ENCODE assay signal across 8 cellular contexts in the genomic region with DNA sequence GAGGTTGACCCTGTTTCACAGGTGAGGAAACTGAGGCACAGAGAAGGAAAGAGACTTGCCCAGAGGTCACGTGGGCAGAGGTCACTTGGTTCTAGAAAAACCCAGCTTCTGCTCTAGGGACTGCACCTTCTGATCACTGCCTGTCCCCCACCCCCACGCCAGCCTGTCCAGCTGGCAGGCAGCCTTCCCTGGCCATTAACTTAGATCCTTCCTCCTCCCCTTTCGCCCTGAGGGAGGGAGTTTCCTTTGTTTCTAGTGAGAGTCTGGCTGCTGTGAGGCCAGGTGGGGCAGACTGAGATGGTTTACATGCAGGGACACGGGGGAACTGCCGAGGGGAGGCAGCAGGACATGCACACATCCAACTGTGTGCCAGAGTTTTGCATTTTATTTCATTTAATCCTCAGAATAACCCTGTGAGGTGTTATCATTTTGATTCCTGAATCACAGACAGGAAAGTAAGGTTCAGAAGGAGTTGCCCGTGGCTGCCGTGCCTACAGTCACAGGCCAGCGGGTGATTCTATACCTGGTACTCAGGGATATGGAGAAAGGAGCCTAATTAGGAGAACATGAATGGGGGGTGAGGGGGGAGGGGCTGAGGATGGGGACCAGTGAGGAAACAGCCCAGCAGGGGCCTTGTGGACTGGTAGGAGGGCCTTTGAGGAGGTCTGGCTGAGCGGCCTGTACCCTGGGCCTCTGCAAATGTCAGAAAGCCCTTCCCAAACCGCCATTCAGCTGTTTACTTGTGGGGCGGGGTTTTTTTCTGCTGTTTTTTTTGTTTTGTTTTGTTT. TPM values are rescaled to one million over a fixed set of nuclear protein-coding genes. Genes with fewer than 3 reads are reported as not detected.
A peak's percentile ranks its signal among the peaks of the same experiment; 100 is the strongest.
DNase-seq lines count a peak whose midpoint lies in the region; ATAC-seq, FAIRE-seq and TF ChIP-seq lines count a peak whose summit lies in the region.

No MANE protein-coding gene starts in this region.

- intact Hi-C loops in gastrocnemius medialis (cut with DNase I; ENCODE audit: low total_unique reads) = no loop called here
- intact Hi-C loops in lower lobe of right lung (cut with DNase I) = no loop called here

- no peak overlapping the region for H2BK15ac ChIP-seq in mesendoderm (replicated peaks; ENCODE audit: low read depth)

- in situ Hi-C loops in gastrocnemius medialis (cut with MboI; ENCODE audit: low sequenced_read_pairs in 4 of 4) = no loop called here

- H3K18ac ChIP-seq in mesendoderm (ENCODE audit: low read length) = peak overlapping the region; percentile 45

- no peak overlapping the region for H3K4me3 Mint-ChIP-seq in osteocyte (ENCODE audit: unreplicated experiment)

- TF ChIP-seq CTCF in bronchial epithelial cell (IDR thresholded peaks at IDR 0.05; ENCODE audit: insufficient read depth, low read length, severe bottlenecking) = no peak
- TF ChIP-seq CTCF in gastrocnemius medialis (IDR thresholded peaks at IDR 0.05 in 4 of 5, conservative IDR thresholded peaks at IDR 0.05 in 1 of 5) = no peak
- no peak for TF ChIP-seq CTCF in osteocyte (IDR thresholded peaks at IDR 0.05)
- no peak for TF ChIP-seq CTCF in lower lobe of right lung (IDR thresholded peaks at IDR 0.05)

- peak overlapping the region; percentile 73 for H3K27ac ChIP-seq in mesendoderm (ENCODE audit: low read depth, low read length)
- H3K27ac ChIP-seq in gastrocnemius medialis = no peak overlapping the region
- no peak overlapping the region for H3K27ac ChIP-seq in lower lobe of right lung

- H3K23ac ChIP-seq in mesendoderm (ENCODE audit: low read length) = no peak overlapping the region

- ATAC-seq in gastrocnemius medialis (no peak), GM19324 (IDR thresholded peaks at IDR 0.05; ENCODE audit: low FRiP score, unreplicated experiment) (no peak), lower lobe of right lung (no peak)

- H3K9me3 Mint-ChIP-seq in osteocyte (ENCODE audit: unreplicated experiment) = no peaks in the 10 kb centered on the region

- H3K4ac ChIP-seq in mesendoderm (ENCODE audit: low read depth, low read length) = peak overlapping the region; percentile 56

- peak overlapping the region; percentile 34 for H3K4me2 ChIP-seq in mesendoderm (ENCODE audit: low read length)

- H3K4me1 ChIP-seq in mesendoderm (ENCODE audit: control insufficient read depth, low read depth, low read length) (peaks cover 45% of the 10 kb centered on the region), gastrocnemius medialis (no peaks in the 10 kb centered on the region), lower lobe of right lung (peaks cover 4% of the 10 kb centered on the region)

- no peak overlapping the region for H3K27ac Mint-ChIP-seq in osteocyte (ENCODE audit: unreplicated experiment)

- H4K8ac ChIP-seq in mesendoderm (ENCODE audit: low read depth, low read length) = no peak overlapping the region

- WGBS in mesendoderm (ENCODE audit: extremely low coverage, insufficient coverage, low lambda C conversion rate) = no CpG with 5 or more reads among the region's 11 CpGs

- no peaks in the 10 kb centered on the region for H3K27me3 ChIP-seq in bronchial epithelial cell (ENCODE audit: control insufficient read depth, insufficient read depth, low read length)
- H3K27me3 ChIP-seq in mesendoderm (ENCODE audit: insufficient read depth, low read length, poor library complexity) = no peaks in the 10 kb centered on the region
- peaks cover 21 to 32% (median 27%) of the 10 kb centered on the region in 3 donors for H3K27me3 ChIP-seq in gastrocnemius medialis
- H3K27me3 ChIP-seq in lower lobe of right lung (ENCODE audit: low read depth) = peaks cover 45% of the 10 kb centered on the region

- H3K4me1 Mint-ChIP-seq in osteocyte (ENCODE audit: unreplicated experiment) = peaks cover 15% of the 10 kb centered on the region

- H3K36me3 ChIP-seq in bronchial epithelial cell (ENCODE audit: control insufficient read depth, insufficient read depth, low read length) = peaks cover 17% of the 10 kb centered on the region
- H3K36me3 ChIP-seq in mesendoderm (ENCODE audit: control insufficient read depth, insufficient read depth, low read length) = no peaks in the 10 kb centered on the region
- no peaks in the 10 kb centered on the region for H3K36me3 ChIP-seq in gastrocnemius medialis
- H3K36me3 ChIP-seq in lower lobe of right lung = no peaks in the 10 kb centered on the region

- H3K36me3 Mint-ChIP-seq in osteocyte (ENCODE audit: unreplicated experiment) = no peaks in the 10 kb centered on the region

- H2BK5ac ChIP-seq in mesendoderm (ENCODE audit: low read length) = peak overlapping the region; percentile 64

- TF ChIP-seq POLR2A in gastrocnemius medialis (IDR thresholded peaks at IDR 0.05) = no peak

- DNase-seq in Daoy (ENCODE audit: low read depth) (peak; percentile 75), NCI-H2196 treated with DMSO at 0.1 percent for 48 hours (lab: John Stamatoyannopoulos, UW; ENCODE audit: unreplicated experiment) (peak; percentile 87), bronchial epithelial cell (ENCODE audit: low read depth) (peak; percentile 75), mesendoderm (peak; percentile 92), gastrocnemius medialis (no peak), osteocyte (ENCODE audit: extremely low spot score, unreplicated experiment) (no peak), lower lobe of right lung (no peak)

- peak overlapping the region; percentile 97 for H2AK5ac ChIP-seq in mesendoderm (ENCODE audit: low read length)

- peak overlapping the region; percentile 54 for H3K9ac ChIP-seq in mesendoderm (ENCODE audit: low read length)

- H3K4me3 ChIP-seq in bronchial epithelial cell (ENCODE audit: low read depth, low read length) (no peak overlapping the region), mesendoderm (ENCODE audit: low read length) (no peak overlapping the region), gastrocnemius medialis (no peak overlapping the region), lower lobe of right lung (no peak overlapping the region)

- H3K79me2 ChIP-seq in mesendoderm (ENCODE audit: control insufficient read depth, insufficient read depth, low read length) = peaks cover 30% of the 10 kb centered on the region

- H3K9me3 ChIP-seq in gastrocnemius medialis (no peaks in the 10 kb centered on the region), lower lobe of right lung (no peaks in the 10 kb centered on the region)

- H3K79me1 ChIP-seq in mesendoderm (ENCODE audit: low read length) = peaks cover 27% of the 10 kb centered on the region

- peak overlapping the region; percentile 80 for H3K56ac ChIP-seq in mesendoderm (ENCODE audit: low read length)

- no peak overlapping the region for H2BK120ac ChIP-seq in mesendoderm (ENCODE audit: low read depth, low read length)

- peaks cover 23% of the 10 kb centered on the region for H3K27me3 Mint-ChIP-seq in osteocyte (ENCODE audit: unreplicated experiment)

- FAIRE-seq in bronchial epithelial cell (lab: Jason Lieb, UNC) = peak; percentile 18

- no peak overlapping the region for H4K5ac ChIP-seq in mesendoderm (ENCODE audit: low read length)

RNA-seq across cellular contexts. Expression of a gene that starts 3.4 kb away (rescaled TPM):
- total RNA-seq in Daoy (2014; rRNA removed; shearing (Covaris generic)) = 0.06 TPM in 1 of 2 replicates, not detected in the other
- total RNA-seq in bronchial epithelial cell (22.1 and 27.8 TPM in 2 replicates), gastrocnemius medialis (under 1 TPM in 3 of 4 donors, not detected in 1; 0.02 to 0.15 (median 0.07) TPM), osteocyte (not detected in 2 replicates), lower lobe of right lung (1.4 TPM)
- 8.8 TPM for polyA plus RNA-seq in mesendoderm (2013, experiment 1 of 2)
- polyA plus RNA-seq in mesendoderm (2013, experiment 2 of 2) = 8.1 TPM

RNA-seq across cellular contexts. Expression of a gene that starts 37.9 kb away (rescaled TPM):
- total RNA-seq in Daoy (2014; rRNA removed; shearing (Covaris generic)) = not detected in 2 replicates
- total RNA-seq in bronchial epithelial cell (not detected in 2 replicates), gastrocnemius medialis (not detected), osteocyte (not detected in 2 replicates), lower lobe of right lung (1.4 TPM)
- polyA plus RNA-seq in mesendoderm (2013, experiment 1 of 2) = not detected
- not detected for polyA plus RNA-seq in mesendoderm (2013, experiment 2 of 2)

Comparison
In these comparisons a context has a peak if more than half of its experiments do, and no peak if none do; other contexts are left out.
1. DNase-seq: peak in Daoy (single experiment), NCI-H2196 treated with DMSO at 0.1 percent for 48 hours (single experiment), bronchial epithelial cell (single experiment) and mesendoderm (single experiment); none in gastrocnemius medialis (0 of 2), osteocyte (single experiment) and lower lobe of right lung (single experiment).